Comparison of ENCODE assay signal across 20 cellular contexts in the genomic region with DNA sequence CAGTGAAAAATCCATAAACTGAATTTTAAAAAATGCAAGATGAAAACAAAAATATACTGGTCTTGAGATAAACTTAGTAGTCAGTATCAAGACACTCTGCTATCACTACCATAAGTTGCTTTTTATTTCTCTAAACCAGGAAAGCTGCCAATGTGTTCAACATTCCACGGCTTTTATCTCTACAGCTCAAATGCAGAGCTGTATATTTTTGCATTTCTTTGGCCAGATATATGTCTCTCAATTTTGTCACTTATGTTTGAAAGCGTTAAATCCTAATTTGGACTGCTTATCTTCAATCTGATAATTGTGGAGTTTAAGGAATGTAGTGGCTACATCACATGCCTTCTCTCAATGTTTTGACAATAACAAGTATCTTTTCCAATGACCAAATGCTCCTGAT.
"Had no signal": no experiment of that assay in that cellular context is flagged by ENCODE, and none has a peak within 500 bp of the region (broad histone marks: within the 10 kb centered on the region; RNA-seq: fewer than 3 reads in every experiment).

No MANE protein-coding gene starts in this region.

- ATAC-seq: activated CD8-positive, alpha-beta T cell treated with anti-CD3 and anti-CD28 coated beads, Interleukin-2, amount 10 ng/mL, durations not matched to agents 7 days and 5 days; activated naive CD4-positive, alpha-beta T cell treated with anti-CD3 and anti-CD28 coated beads, Interleukin-2, amount 50 U/mL, for 72 hours; gastrocnemius medialis; left colon; naive thymus-derived CD8-positive, alpha-beta T cell had no signal

- H3K27ac ChIP-seq: adrenal gland, cardiac muscle cell, gastrocnemius medialis, prostate gland, spleen, upper lobe of left lung had no signal

- H3K36me3 ChIP-seq: adrenal gland, cardiac muscle cell, gastrocnemius medialis, prostate gland, spleen, upper lobe of left lung had no signal

- H3K9me3 ChIP-seq: adrenal gland, gastrocnemius medialis, prostate gland, spleen, upper lobe of left lung had no signal

- H3K4me3 ChIP-seq: adrenal gland, cardiac muscle cell, gastrocnemius medialis, prostate gland, spleen, upper lobe of left lung had no signal

- DNase-seq: activated CD4-positive, alpha-beta T cell treated with anti-CD3 and anti-CD28 coated beads for 1 hour; activated CD4-positive, alpha-beta T cell treated with anti-CD3 and anti-CD28 coated beads, Interleukin-2, amount 50 U/mL, for 1 hour; activated CD8-positive, alpha-beta T cell treated with anti-CD3 and anti-CD28 coated beads, Interleukin-2, amount 10 ng/mL, durations not matched to agents 7 days and 5 days; activated gamma-delta T cell treated with Interleukin-2 at 50 U/mL for 16 hours; adrenal gland; dermis blood vessel endothelial cell; effector CD8-positive, alpha-beta T cell; erythroblast; gastrocnemius medialis; hypothalamus; left colon; naive thymus-derived CD8-positive, alpha-beta T cell; spleen; stimulated activated CD4-positive, alpha-beta T cell treated with anti-CD3 and anti-CD28 coated beads, Interleukin-4, amount 100 ng/mL, for 1 hour; stimulated activated naive CD4-positive, alpha-beta T cell treated with Interleukin-2 at 50 U/mL for 16 hours; T-helper 9 cell; upper lobe of left lung had no signal

- H3K4me1 ChIP-seq: prostate gland, spleen had no signal

- H3K27me3 ChIP-seq: adrenal gland, cardiac muscle cell, gastrocnemius medialis, spleen, upper lobe of left lung had no signal
